Comparison of ENCODE assay signal across 20 cellular contexts in genomic region chr14:32761381-32761968, GRCh38.
DNase-seq lines count a peak whose midpoint lies in the region; ATAC-seq and TF ChIP-seq lines count a peak whose summit lies in the region.
"Had no signal": no experiment of that assay in that cellular context is flagged by ENCODE, and none has a peak within 500 bp of the region (broad histone marks: within the 10 kb centered on the region; RNA-seq: fewer than 3 reads in every experiment).

No MANE protein-coding gene starts in this region.

- no peak overlapping the region for H2BK5ac ChIP-seq in neuronal stem cell (ENCODE audit: low read length)

- H3K4me1 ChIP-seq in neuronal stem cell (ENCODE audit: control insufficient read depth in 2 of 2, insufficient read depth in 1 of 2, low read depth in 1 of 2, low read length in 2 of 2) (peaks cover 3% of the 10 kb centered on the region in 2 donors), BE2C (no peaks in the 10 kb centered on the region)
- H3K4me1 ChIP-seq: upper lobe of right lung had no signal

- no peaks in the 10 kb centered on the region for H3K9me3 ChIP-seq in neuronal stem cell (replicated peaks in 1 of 2; ENCODE audit: control insufficient read depth in 2 of 2, insufficient read depth in 1 of 2, low read depth in 1 of 2, low read length in 2 of 2)
- no peaks in the 10 kb centered on the region for H3K9me3 ChIP-seq in BE2C
- H3K9me3 ChIP-seq: upper lobe of right lung had no signal

- H3K4me2 ChIP-seq in neuronal stem cell (ENCODE audit: insufficient read depth, low read length, poor library complexity, severe bottlenecking) = no peak overlapping the region

- TF ChIP-seq CTCF in AG10803 (conservative IDR thresholded peaks at IDR 0.05; ENCODE audit: low read length) = no peak
- no peak for TF ChIP-seq CTCF in epithelial cell of proximal tubule (conservative IDR thresholded peaks at IDR 0.05; ENCODE audit: low read depth, low read length)
- TF ChIP-seq CTCF in BE2C (IDR thresholded peaks at IDR 0.05; ENCODE audit: low read depth, low read length) = no peak

- no peak overlapping the region for H3K23ac ChIP-seq in neuronal stem cell (ENCODE audit: low read depth, low read length, poor library complexity)

- no peak overlapping the region for H2BK120ac ChIP-seq in neuronal stem cell (ENCODE audit: low read depth, low read length)

- ATAC-seq in HG03354 (IDR thresholded peaks at IDR 0.05; ENCODE audit: poor library complexity, severe bottlenecking, unreplicated experiment) (no peak), GM18505 (IDR thresholded peaks at IDR 0.05; ENCODE audit: unreplicated experiment) (no peak), GM18870 (IDR thresholded peaks at IDR 0.05; ENCODE audit: unreplicated experiment) (no peak)
- ATAC-seq: stimulated activated naive B cell treated with anti-CD40 and anti-IgM and Interleukin-4, amounts not matched to agents 10 μg/mL and 1 μg/mL and 100 μg/mL, for 72 hours; upper lobe of right lung had no signal

- H2BK12ac ChIP-seq in neuronal stem cell (ENCODE audit: low read length) = no peak overlapping the region

- no peak overlapping the region for H2BK15ac ChIP-seq in neuronal stem cell (ENCODE audit: low read length)

- H3K27ac ChIP-seq in neuronal stem cell (replicated peaks; ENCODE audit: low read length) = no peak overlapping the region
- H3K27ac ChIP-seq: skin epidermis, upper lobe of right lung had no signal

- H3K36me3 ChIP-seq in neuronal stem cell (replicated peaks in 1 of 2; ENCODE audit: control insufficient read depth in 2 of 2, insufficient read depth in 2 of 2, low read length in 2 of 2) = no peaks in the 10 kb centered on the region
- H3K36me3 ChIP-seq in BE2C = no peaks in the 10 kb centered on the region
- H3K36me3 ChIP-seq: upper lobe of right lung had no signal

- H2AK5ac ChIP-seq in neuronal stem cell (ENCODE audit: low read depth, low read length) = no peak overlapping the region

- no peak overlapping the region for H4K91ac ChIP-seq in neuronal stem cell (ENCODE audit: low read depth, low read length, poor library complexity)

- H3K27me3 ChIP-seq in neuronal stem cell (ENCODE audit: control insufficient read depth in 3 of 3, insufficient read depth in 3 of 3, low read depth in 1 of 3, low read length in 3 of 3) (no peaks in the 10 kb centered on the region), BE2C (no peaks in the 10 kb centered on the region)
- H3K27me3 ChIP-seq: upper lobe of right lung had no signal

- H4K8ac ChIP-seq in neuronal stem cell (ENCODE audit: low read depth, low read length) = no peak overlapping the region

- peak overlapping the region; percentile 42 for H2AFZ ChIP-seq in neuronal stem cell (ENCODE audit: low read length)

- no peak for TF ChIP-seq POLR2A in GM18505 (IDR thresholded peaks at IDR 0.05; ENCODE audit: borderline replicate concordance, extremely low read depth, insufficient read depth, insufficient read length)

- H3K14ac ChIP-seq in neuronal stem cell (ENCODE audit: low read length) = no peak overlapping the region

- H3K4ac ChIP-seq in neuronal stem cell (ENCODE audit: low read length) = no peak overlapping the region

- H3K18ac ChIP-seq in neuronal stem cell (ENCODE audit: low read length) = no peak overlapping the region

- no peak overlapping the region for H3K9ac ChIP-seq in neuronal stem cell (ENCODE audit: low read depth, low read length, poor library complexity)

- H3K4me3 ChIP-seq in AG10803 (ENCODE audit: low read length) (no peak overlapping the region), epithelial cell of proximal tubule (ENCODE audit: low read depth, low read length) (no peak overlapping the region), neuronal stem cell (ENCODE audit: low read length in 2 of 2) (no peak overlapping the region), BE2C (ENCODE audit: low read depth, low read length) (no peak overlapping the region)
- H3K4me3 ChIP-seq: skin epidermis, upper lobe of right lung had no signal

- DNase-seq in AG10803 (ENCODE audit: low read depth) (peak; percentile 62), RPMI7951 (ENCODE audit: low read depth) (peak; percentile 1), epithelial cell of proximal tubule (ENCODE audit: low read depth) (peak; percentile 58), neuronal stem cell (ENCODE audit: low spot score) (peak; percentile 12), BE2C (no peak)
- DNase-seq: ACHN; activated CD4-positive, CD25-positive, alpha-beta regulatory T cell; activated CD8-positive, alpha-beta memory T cell treated with anti-CD3 and anti-CD28 coated beads, Interleukin-2, amount 50 U/mL, for 4 hours; activated naive CD4-positive, alpha-beta T cell; caudate nucleus; KBM-7; kidney; NCI-H1105; RPMI8226; stimulated activated naive B cell treated with anti-CD40 and anti-IgM and Interleukin-4, amounts not matched to agents 10 μg/mL and 1 μg/mL and 100 μg/mL, for 72 hours; upper lobe of right lung had no signal

- WGBS in neuronal stem cell (ENCODE audit: extremely low coverage in 2 of 2, insufficient read length in 2 of 2, insufficient replicate concordance in 1 of 2), 2 donors = no CpG with 5 or more reads among the region's 5 CpGs

- no peaks in the 10 kb centered on the region for H3K79me1 ChIP-seq in neuronal stem cell (ENCODE audit: low read depth, low read length)
